Comparison of ENCODE assay signal across 11 cellular contexts in genomic region chr1:23578997-23579363, GRCh38. TPM values are rescaled to one million over a fixed set of nuclear protein-coding genes. Genes with fewer than 3 reads are reported as not detected.
DNase-seq lines count a peak whose midpoint lies in the region; ATAC-seq, FAIRE-seq and TF ChIP-seq lines count a peak whose summit lies in the region.
"Had no signal": no experiment of that assay in that cellular context is flagged by ENCODE, and none has a peak within 500 bp of the region (broad histone marks: within the 10 kb centered on the region; RNA-seq: fewer than 3 reads in every experiment).

No MANE protein-coding gene starts in this region.

- H3K9me3 ChIP-seq in A549 (no peaks in the 10 kb centered on the region), astrocyte (ENCODE audit: insufficient read depth, low read depth, low read length) (no peaks in the 10 kb centered on the region)
- H3K9me3 ChIP-seq in CD8-positive, alpha-beta T cell (ENCODE audit: low read length), result no peaks in the 10 kb centered on the region

- H3K4me3 Mint-ChIP-seq in CD8-positive, alpha-beta T cell, result no peak overlapping the region
- H3K4me3 Mint-ChIP-seq in astrocyte (ENCODE audit: unreplicated experiment) (no peak overlapping the region), progenitor cell of endocrine pancreas (ENCODE audit: low read depth) (no peak overlapping the region)
- H3K4me3 Mint-ChIP-seq: neural crest cell had no signal

- H4K20me1 ChIP-seq in astrocyte (ENCODE audit: insufficient read depth, low read length), result no peaks in the 10 kb centered on the region

- intact Hi-C loops in CD8-positive, alpha-beta T cell (cut with DNase I, micrococcal nuclease), result loop anchor here in 1 of 2 experiments (5.0 kb wide), 1 partner anchor 33 kb away; no protein-coding TSS in a partner anchor

- no peaks in the 10 kb centered on the region for H3K79me2 ChIP-seq in astrocyte (ENCODE audit: insufficient read depth, low read length)

- 78% methylated on average over 6 of the region's 6 CpGs for WGBS in A549 (ENCODE audit: missing lambda C conversion rate)

- no peak for TF ChIP-seq RAD21 in A549 (conservative IDR thresholded peaks at IDR 0.05 in 1 of 2, IDR thresholded peaks at IDR 0.05 in 1 of 2)

- TF ChIP-seq EP300 in A549 (IDR thresholded peaks at IDR 0.05), result no peak

- TF ChIP-seq CTCF in A549 (IDR thresholded peaks at IDR 0.05), result no peak
- TF ChIP-seq CTCF in CD8-positive, alpha-beta T cell (IDR thresholded peaks at IDR 0.05), result no peak
- TF ChIP-seq CTCF in astrocyte (IDR thresholded peaks at IDR 0.05; ENCODE audit: insufficient read depth, low read depth, low read length), result no peak
- TF ChIP-seq CTCF in progenitor cell of endocrine pancreas (IDR thresholded peaks at IDR 0.05; ENCODE audit: unreplicated experiment), result no peak

- no peak for ATAC-seq in A549
- no peak for ATAC-seq in CD8-positive, alpha-beta T cell
- ATAC-seq in GM19397 (IDR thresholded peaks at IDR 0.05; ENCODE audit: unreplicated experiment), result no peak
- no peak for ATAC-seq in GM21825 (IDR thresholded peaks at IDR 0.05; ENCODE audit: unreplicated experiment)

- H2AFZ ChIP-seq in astrocyte (ENCODE audit: low read depth, low read length), result no peak overlapping the region

- H3K9ac ChIP-seq in astrocyte (ENCODE audit: low read length), result peak overlapping the region; percentile 78

- H3K9me3 Mint-ChIP-seq in CD8-positive, alpha-beta T cell, result no peaks in the 10 kb centered on the region
- H3K9me3 Mint-ChIP-seq in astrocyte (ENCODE audit: unreplicated experiment), result peaks cover 3% of the 10 kb centered on the region
- H3K9me3 Mint-ChIP-seq in progenitor cell of endocrine pancreas (ENCODE audit: low read depth), result no peaks in the 10 kb centered on the region
- H3K9me3 Mint-ChIP-seq: CD4-positive, alpha-beta memory T cell; neural crest cell had no signal

- no peaks in the 10 kb centered on the region for H3K36me3 Mint-ChIP-seq in CD8-positive, alpha-beta T cell
- H3K36me3 Mint-ChIP-seq in astrocyte (ENCODE audit: low read depth, unreplicated experiment) (no peaks in the 10 kb centered on the region), progenitor cell of endocrine pancreas (ENCODE audit: insufficient read depth) (no peaks in the 10 kb centered on the region)
- H3K36me3 Mint-ChIP-seq: CD4-positive, alpha-beta memory T cell had no signal

- H3K4me2 ChIP-seq in A549, result peak overlapping the region; percentile 82
- H3K4me2 ChIP-seq in astrocyte (ENCODE audit: low read length), result peak overlapping the region; percentile 84

- CTCF ChIA-PET in A549 (lab: Yijun Ruan, JAX), result no interaction called here
- CTCF ChIA-PET in CD8-positive, alpha-beta T cell (lab: Charles Lee), result interaction anchor here (0.6 to 1.2 kb wide), 2 partner anchors 39 to 59 kb away, joined by 4 to 5 read pairs; no protein-coding TSS in a partner anchor

- POLR2A ChIA-PET in A549 (lab: Yijun Ruan, JAX), result interaction anchor here (8.4 kb wide), 1 partner anchor 19 kb away, joined by 168 read pairs; the partner anchor contains the start of gene ID3
- POLR2A ChIA-PET in CD8-positive, alpha-beta T cell (lab: Charles Lee), result no interaction called here

- H3K4me3 ChIP-seq in A549 (no peak overlapping the region), astrocyte (ENCODE audit: insufficient read depth, low read depth, low read length) (no peak overlapping the region)
- H3K4me3 ChIP-seq in CD8-positive, alpha-beta T cell (ENCODE audit: low read depth, low read length), result no peak overlapping the region

- DNase-seq in A549 (ENCODE audit: low read depth in 1 of 2, low spot score in 1 of 2) (no peak), astrocyte (ENCODE audit: low read depth) (no peak), progenitor cell of endocrine pancreas (ENCODE audit: low spot score, unreplicated experiment) (no peak), COLO668 (lab: John Stamatoyannopoulos, UW; ENCODE audit: unreplicated experiment) (no peak), NCI-H2029 (lab: John Stamatoyannopoulos, UW) (no peak)
- DNase-seq in CD8-positive, alpha-beta T cell, result no peak
- DNase-seq: CD4-positive, alpha-beta memory T cell; dermis blood vessel endothelial cell had no signal

- no peaks in the 10 kb centered on the region for H3K36me3 ChIP-seq in CD8-positive, alpha-beta T cell (ENCODE audit: insufficient read depth, low read length)
- no peaks in the 10 kb centered on the region for H3K36me3 ChIP-seq in astrocyte (ENCODE audit: insufficient read depth, low read length)

- H3K27me3 Mint-ChIP-seq in CD8-positive, alpha-beta T cell (ENCODE audit: low read depth), result no peaks in the 10 kb centered on the region
- H3K27me3 Mint-ChIP-seq in astrocyte (ENCODE audit: low read depth, unreplicated experiment) (no peaks in the 10 kb centered on the region), progenitor cell of endocrine pancreas (no peaks in the 10 kb centered on the region)
- H3K27me3 Mint-ChIP-seq: CD4-positive, alpha-beta memory T cell had no signal

- FAIRE-seq in A549 (lab: Jason Lieb, UNC) (no peak), astrocyte (lab: Jason Lieb, UNC) (no peak)

- H3K27ac ChIP-seq in A549, result peak overlapping the region; percentile 96 to 100
- no peak overlapping the region for H3K27ac ChIP-seq in CD8-positive, alpha-beta T cell (ENCODE audit: low read depth, low read length)
- H3K27ac ChIP-seq in astrocyte (ENCODE audit: low read depth, low read length), result peak overlapping the region; percentile 97

- H3K27ac Mint-ChIP-seq in CD8-positive, alpha-beta T cell, result peak overlapping the region; percentile 6
- H3K27ac Mint-ChIP-seq in astrocyte (ENCODE audit: unreplicated experiment) (no peak overlapping the region), progenitor cell of endocrine pancreas (peak overlapping the region; percentile 90)

- peaks cover 59% of the 10 kb centered on the region for H3K4me1 Mint-ChIP-seq in CD8-positive, alpha-beta T cell (ENCODE audit: low read depth)
- H3K4me1 Mint-ChIP-seq in astrocyte (ENCODE audit: low read depth, unreplicated experiment) (peaks cover 40% of the 10 kb centered on the region), progenitor cell of endocrine pancreas (ENCODE audit: low read depth) (peaks cover 27% of the 10 kb centered on the region)

- H3K4me1 ChIP-seq in A549 (peaks cover 69% of the 10 kb centered on the region), astrocyte (ENCODE audit: insufficient read depth, low read length) (peaks cover 37% of the 10 kb centered on the region)
- peaks cover 50% of the 10 kb centered on the region for H3K4me1 ChIP-seq in CD8-positive, alpha-beta T cell (ENCODE audit: insufficient read depth, low read length)

- H3K27me3 ChIP-seq in CD8-positive, alpha-beta T cell (ENCODE audit: insufficient read depth, low read length), result no peaks in the 10 kb centered on the region
- no peaks in the 10 kb centered on the region for H3K27me3 ChIP-seq in astrocyte (ENCODE audit: insufficient read depth, low read length)

- TF ChIP-seq POLR2A in A549 (IDR thresholded peaks at IDR 0.05; ENCODE audit: low read length), result no peak

TF ChIP-seq in A549, 52 proteins besides CTCF, POLR2A, EP300 and RAD21 (continues in another document):
- no peak for TF ChIP-seq RFX5 (IDR thresholded peaks at IDR 0.05)
- TF ChIP-seq EHMT2 (IDR thresholded peaks at IDR 0.05; ENCODE audit: low read depth), result no peak
- TF ChIP-seq ESRRA (IDR thresholded peaks at IDR 0.05; ENCODE audit: borderline replicate concordance, low read length), result no peak
- no peak for TF ChIP-seq HEYL (CRISPR knock-in tag; IDR thresholded peaks at IDR 0.05)
- no peak for TF ChIP-seq CBX2 (IDR thresholded peaks at IDR 0.05; ENCODE audit: borderline replicate concordance, low read depth)
- TF ChIP-seq, protein P1, sequence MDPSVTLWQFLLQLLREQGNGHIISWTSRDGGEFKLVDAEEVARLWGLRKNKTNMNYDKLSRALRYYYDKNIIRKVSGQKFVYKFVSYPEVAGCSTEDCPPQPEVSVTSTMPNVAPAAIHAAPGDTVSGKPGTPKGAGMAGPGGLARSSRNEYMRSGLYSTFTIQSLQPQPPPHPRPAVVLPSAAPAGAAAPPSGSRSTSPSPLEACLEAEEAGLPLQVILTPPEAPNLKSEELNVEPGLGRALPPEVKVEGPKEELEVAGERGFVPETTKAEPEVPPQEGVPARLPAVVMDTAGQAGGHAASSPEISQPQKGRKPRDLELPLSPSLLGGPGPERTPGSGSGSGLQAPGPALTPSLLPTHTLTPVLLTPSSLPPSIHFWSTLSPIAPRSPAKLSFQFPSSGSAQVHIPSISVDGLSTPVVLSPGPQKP (IDR thresholded peaks at IDR 0.05; ENCODE audit: low read depth, low read length), result no peak
- no peak for TF ChIP-seq MAZ (IDR thresholded peaks at IDR 0.05; ENCODE audit: borderline replicate concordance, low read depth, low read length)
- no peak for TF ChIP-seq CBX8 (IDR thresholded peaks at IDR 0.05)
- TF ChIP-seq HDAC2 (IDR thresholded peaks at IDR 0.05), result no peak
- TF ChIP-seq HOXB13 (CRISPR knock-in tag; IDR thresholded peaks at IDR 0.05; ENCODE audit: low read depth), result no peak
- TF ChIP-seq HOXB5 (CRISPR knock-in tag; IDR thresholded peaks at IDR 0.05), result no peak
- TF ChIP-seq GATA3 (IDR thresholded peaks at IDR 0.05; ENCODE audit: borderline replicate concordance), result no peak

RNA-seq across cellular contexts. Expression of gene ID3, which starts 19.7 kb away (rescaled TPM):
- polyA plus RNA-seq in A549 (2011; rRNA removed), result 171 and 193 TPM in 2 replicates
- 847 and 922 TPM in 2 replicates for polyA plus RNA-seq in A549 (2012; cell fraction: cytosol; rRNA removed)
- polyA plus RNA-seq in A549 (2012; cell fraction: nucleus; rRNA removed), result 1,068 and 1,236 TPM in 2 replicates
- polyA plus RNA-seq in A549 (2017; fragmentation: RNase III; extraction: RNeasy Plus Mini Kit Qiagen cat#74134 plus additional on column Dnase treatment), result 209 to 336 TPM (median 288 TPM) in 3 replicates
- polyA minus RNA-seq in A549 (2011; rRNA and poly(A)+ RNA removed), result 142 and 176 TPM in 2 replicates
- total RNA-seq in CD8-positive, alpha-beta T cell, result 10 to 100 TPM; 44.2 to 48.1 TPM
- 91.4 and 94.3 TPM in 2 replicates for total RNA-seq in astrocyte
- total RNA-seq in progenitor cell of endocrine pancreas, result 420 and 434 TPM in 2 replicates

RNA-seq across cellular contexts. Expression of gene E2F2, which starts 47.9 kb away (rescaled TPM):
- polyA plus RNA-seq in A549 (2011; rRNA removed) (0.90 and 1.6 TPM in 2 replicates), A549 (2017; fragmentation: RNase III; extraction: RNeasy Plus Mini Kit Qiagen cat#74134 plus additional on column Dnase treatment) (3.4 to 3.9 TPM (median 3.4 TPM) in 3 replicates)
- 1.8 and 2.4 TPM in 2 replicates for polyA plus RNA-seq in A549 (2012; cell fraction: cytosol; rRNA removed)
- 6.3 and 9.0 TPM in 2 replicates for polyA plus RNA-seq in A549 (2012; cell fraction: nucleus; rRNA removed)
- polyA minus RNA-seq in A549 (2011; rRNA and poly(A)+ RNA removed), result 3.0 and 3.3 TPM in 2 replicates
- total RNA-seq in CD8-positive, alpha-beta T cell, result under 1 TPM; 0.19 to 0.38 TPM
- total RNA-seq in astrocyte (0.11 TPM in 1 of 2 replicates, not detected in the other), progenitor cell of endocrine pancreas (7.8 and 9.7 TPM in 2 replicates)
